15 cellular contexts compared by ENCODE assay signal in the genomic region with DNA sequence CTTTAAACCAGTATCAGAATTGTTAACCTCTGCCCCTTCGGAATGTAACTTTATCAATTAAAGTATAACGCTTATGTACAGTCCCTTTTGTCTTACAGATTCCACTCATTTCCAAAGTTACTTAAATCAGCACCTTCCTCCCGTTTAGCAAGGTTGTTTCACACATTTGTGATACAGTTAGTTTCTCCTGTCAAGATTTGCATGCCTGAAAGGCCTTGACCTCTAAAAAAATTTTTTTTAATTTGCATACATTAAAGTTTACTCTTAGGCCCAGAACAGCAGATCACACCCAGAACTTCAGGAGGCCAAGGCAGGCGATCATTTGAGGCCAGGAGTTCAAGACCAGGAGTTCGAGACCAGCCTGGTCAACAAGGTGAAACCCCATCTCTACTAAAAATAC. TPM values are rescaled to one million over a fixed set of nuclear protein-coding genes. Genes with fewer than 3 reads are reported as not detected.
DNase-seq lines count a peak whose midpoint lies in the region; ATAC-seq and TF ChIP-seq lines count a peak whose summit lies in the region.
"Had no signal": no experiment of that assay in that cellular context is flagged by ENCODE, and none has a peak within 500 bp of the region (broad histone marks: within the 10 kb centered on the region; RNA-seq: fewer than 3 reads in every experiment).

No MANE protein-coding gene starts in this region.

- TF ChIP-seq CTCF in WTC11 (IDR thresholded peaks at IDR 0.05), result no peak
- TF ChIP-seq CTCF in type B pancreatic cell (conservative IDR thresholded peaks at IDR 0.05), result no peak

- POLR2A ChIA-PET in WTC11 (lab: Charles Lee), result no interaction called here

- CTCF ChIA-PET in WTC11 (lab: Charles Lee), result no interaction called here

- H3K4me3 Mint-ChIP-seq in stimulated activated naive CD8-positive, alpha-beta T cell treated with anti-CD3 and anti-CD28 coated beads, Interleukin-15, amount 100 ng/mL, for 72 hours, result no peak overlapping the region
- H3K4me3 Mint-ChIP-seq in WTC11 (no peak overlapping the region), memory B cell (no peak overlapping the region), type B pancreatic cell (no peak overlapping the region)
- H3K4me3 Mint-ChIP-seq: CD8-positive, alpha-beta T cell had no signal

- no peaks in the 10 kb centered on the region for H3K9me3 Mint-ChIP-seq in stimulated activated naive CD8-positive, alpha-beta T cell treated with anti-CD3 and anti-CD28 coated beads, Interleukin-15, amount 100 ng/mL, for 72 hours
- H3K9me3 Mint-ChIP-seq in WTC11, result no peaks in the 10 kb centered on the region
- H3K9me3 Mint-ChIP-seq in memory B cell, result no peaks in the 10 kb centered on the region
- no peaks in the 10 kb centered on the region for H3K9me3 Mint-ChIP-seq in type B pancreatic cell
- H3K9me3 Mint-ChIP-seq: CD8-positive, alpha-beta T cell had no signal

- no peaks in the 10 kb centered on the region for H3K27me3 Mint-ChIP-seq in stimulated activated naive CD8-positive, alpha-beta T cell treated with anti-CD3 and anti-CD28 coated beads, Interleukin-15, amount 100 ng/mL, for 72 hours
- H3K27me3 Mint-ChIP-seq in WTC11 (ENCODE audit: low read depth) (no peaks in the 10 kb centered on the region), memory B cell (no peaks in the 10 kb centered on the region), type B pancreatic cell (no peaks in the 10 kb centered on the region)

- ATAC-seq in stimulated activated naive CD8-positive, alpha-beta T cell treated with anti-CD3 and anti-CD28 coated beads, Interleukin-15, amount 100 ng/mL, for 72 hours, result no peak
- ATAC-seq in stimulated activated naive CD8-positive, alpha-beta T cell treated with anti-CD3 and anti-CD28 coated beads, Interleukin-15, Interleukin-2, amounts not matched to agents 100 U/mL and 50 U/mL, for 24 hours, result no peak
- ATAC-seq in WTC11, result no peak
- no peak for ATAC-seq in memory B cell (ENCODE audit: low read depth)
- no peak for ATAC-seq in GM18517 (IDR thresholded peaks at IDR 0.05; ENCODE audit: unreplicated experiment)
- ATAC-seq: A549; CD8-positive, alpha-beta T cell had no signal

- peak overlapping the region; percentile 25 to 51 for H3K27ac Mint-ChIP-seq in stimulated activated naive CD8-positive, alpha-beta T cell treated with anti-CD3 and anti-CD28 coated beads, Interleukin-15, amount 100 ng/mL, for 72 hours
- H3K27ac Mint-ChIP-seq in WTC11 (0 out of 2 replicates have a peak overlapping the region, but pooled peaks have one; percentile 50), memory B cell (peak overlapping the region; percentile 25), type B pancreatic cell (peak overlapping the region; percentile 17)
- H3K27ac Mint-ChIP-seq: CD8-positive, alpha-beta T cell had no signal

- no peak for DNase-seq in stimulated activated naive CD8-positive, alpha-beta T cell treated with anti-CD3 and anti-CD28 coated beads, Interleukin-15, amount 100 ng/mL, for 72 hours
- no peak for DNase-seq in stimulated activated naive CD8-positive, alpha-beta T cell treated with anti-CD3 and anti-CD28 coated beads, Interleukin-15, Interleukin-2, amounts not matched to agents 100 U/mL and 50 U/mL, for 24 hours
- DNase-seq in WTC11 (ENCODE audit: low spot score) (no peak), memory B cell (ENCODE audit: low spot score in 2 of 2) (no peak), type B pancreatic cell (ENCODE audit: extremely low spot score, unreplicated experiment) (no peak), amygdala (lab: John Stamatoyannopoulos, UW) (no peak)
- DNase-seq in activated naive CD4-positive, alpha-beta T cell (lab: John Stamatoyannopoulos, UW), result no peak
- DNase-seq: BE2C; CD8-positive, alpha-beta T cell; COR-L47; DMS153; DMS79 treated with DMSO at 0.1 percent for 48 hours; EL had no signal

- H3K4me1 Mint-ChIP-seq in stimulated activated naive CD8-positive, alpha-beta T cell treated with anti-CD3 and anti-CD28 coated beads, Interleukin-15, amount 100 ng/mL, for 72 hours, result peaks cover 14% of the 10 kb centered on the region
- H3K4me1 Mint-ChIP-seq in WTC11 (no peaks in the 10 kb centered on the region), memory B cell (peaks cover 11% of the 10 kb centered on the region), type B pancreatic cell (ENCODE audit: unreplicated experiment) (no peaks in the 10 kb centered on the region)

- H3K36me3 Mint-ChIP-seq in WTC11, result peaks cover 9% of the 10 kb centered on the region
- peaks cover 11% of the 10 kb centered on the region for H3K36me3 Mint-ChIP-seq in memory B cell
- peaks cover 18% of the 10 kb centered on the region for H3K36me3 Mint-ChIP-seq in type B pancreatic cell

TF ChIP-seq in WTC11, 78 proteins besides CTCF, POLR2A, EP300 and RAD21:
- TF ChIP-seq ZNF219 (CRISPR knock-in tag; IDR thresholded peaks at IDR 0.05; ENCODE audit: borderline replicate concordance), result no peak
- TF ChIP-seq, protein P1, sequence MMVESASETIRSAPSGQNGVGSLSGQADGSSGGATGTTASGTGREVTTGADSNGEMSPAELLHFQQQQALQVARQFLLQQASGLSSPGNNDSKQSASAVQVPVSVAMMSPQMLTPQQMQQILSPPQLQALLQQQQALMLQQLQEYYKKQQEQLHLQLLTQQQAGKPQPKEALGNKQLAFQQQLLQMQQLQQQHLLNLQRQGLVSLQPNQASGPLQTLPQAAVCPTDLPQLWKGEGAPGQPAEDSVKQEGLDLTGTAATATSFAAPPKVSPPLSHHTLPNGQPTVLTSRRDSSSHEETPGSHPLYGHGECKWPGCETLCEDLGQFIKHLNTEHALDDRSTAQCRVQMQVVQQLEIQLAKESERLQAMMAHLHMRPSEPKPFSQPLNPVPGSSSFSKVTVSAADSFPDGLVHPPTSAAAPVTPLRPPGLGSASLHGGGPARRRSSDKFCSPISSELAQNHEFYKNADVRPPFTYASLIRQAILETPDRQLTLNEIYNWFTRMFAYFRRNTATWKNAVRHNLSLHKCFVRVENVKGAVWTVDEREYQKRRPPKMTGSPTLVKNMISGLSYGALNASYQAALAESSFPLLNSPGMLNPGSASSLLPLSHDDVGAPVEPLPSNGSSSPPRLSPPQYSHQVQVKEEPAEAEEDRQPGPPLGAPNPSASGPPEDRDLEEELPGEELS (CRISPR knock-in tag; IDR thresholded peaks at IDR 0.05), result no peak
- TF ChIP-seq, protein P2, sequence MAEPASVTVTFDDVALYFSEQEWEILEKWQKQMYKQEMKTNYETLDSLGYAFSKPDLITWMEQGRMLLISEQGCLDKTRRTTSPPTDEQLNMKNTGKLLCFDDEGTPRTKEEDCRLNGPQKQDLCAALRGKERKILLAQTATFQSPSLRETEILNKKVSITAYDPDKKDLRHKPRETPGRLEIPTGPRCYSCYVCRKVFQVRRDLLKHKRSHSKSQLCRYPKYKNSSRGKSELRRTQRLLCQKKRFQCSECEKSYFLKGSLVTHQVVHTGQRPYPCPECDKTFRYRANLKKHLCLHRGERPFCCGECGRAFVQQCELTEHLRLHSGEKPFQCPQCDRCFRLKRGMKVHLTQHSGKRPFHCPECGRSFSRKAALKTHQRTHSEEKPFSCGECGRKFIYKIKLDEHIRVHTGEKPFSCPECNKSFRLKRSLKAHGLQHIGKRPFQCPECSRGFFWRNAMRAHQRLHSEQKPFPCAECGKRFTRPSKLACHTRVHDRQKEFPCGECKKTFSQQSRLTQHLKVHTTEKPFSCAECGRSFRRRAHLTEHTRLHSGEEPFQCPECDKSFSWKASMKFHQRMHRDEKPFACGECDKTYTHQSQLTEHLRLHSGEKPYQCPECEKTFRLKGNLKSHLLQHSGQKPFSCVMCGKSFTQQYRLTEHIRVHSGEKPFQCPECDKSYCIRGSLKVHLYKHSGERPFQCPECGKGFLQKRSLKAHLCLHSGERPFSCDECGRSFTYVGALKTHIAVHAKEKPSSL (CRISPR knock-in tag; conservative IDR thresholded peaks at IDR 0.05), result no peak
- no peak for TF ChIP-seq HMGA2 (CRISPR knock-in tag; IDR thresholded peaks at IDR 0.05)
- no peak for TF ChIP-seq MYBL2 (CRISPR knock-in tag; IDR thresholded peaks at IDR 0.05)
- TF ChIP-seq SMAD3 (CRISPR knock-in tag; IDR thresholded peaks at IDR 0.05; ENCODE audit: borderline replicate concordance), result no peak
- TF ChIP-seq SOX15 (CRISPR knock-in tag; IDR thresholded peaks at IDR 0.05), result no peak
- no peak for TF ChIP-seq RELA (CRISPR knock-in tag; IDR thresholded peaks at IDR 0.05; ENCODE audit: borderline replicate concordance)
- TF ChIP-seq USF2 (CRISPR knock-in tag; IDR thresholded peaks at IDR 0.05), result no peak
- no peak for TF ChIP-seq NR3C1 (CRISPR knock-in tag; conservative IDR thresholded peaks at IDR 0.05; ENCODE audit: low read depth)
- TF ChIP-seq ELF4 (CRISPR knock-in tag; IDR thresholded peaks at IDR 0.05; ENCODE audit: low read depth), result no peak

RNA-seq across cellular contexts. Expression of gene INO80, which starts 9.1 kb away (rescaled TPM):
- total RNA-seq in WTC11 (2021) (19.5 to 20.9 TPM (median 20.6 TPM) in 3 replicates), type B pancreatic cell (ENCODE audit: low replicate concordance) (19.7 and 22.3 TPM in 2 replicates)
